Comparison of ENCODE assay signal across 2 cellular contexts in genomic region chr3:184372296-184372821, GRCh38.
TF ChIP-seq lines count a peak whose summit lies in the region.

No MANE protein-coding gene starts in this region.

TF ChIP-seq in SK-N-SH, 30 proteins besides CTCF, POLR2A, EP300 and RAD21 (continued from another document):
- TF ChIP-seq REST (IDR thresholded peaks at IDR 0.05; ENCODE audit: low read depth, low read length) (no peak), RFX5 (IDR thresholded peaks at IDR 0.05; ENCODE audit: low read length) (no peak), JUND (IDR thresholded peaks at IDR 0.05) (no peak), RXRA (IDR thresholded peaks at IDR 0.05; ENCODE audit: borderline replicate concordance, low read depth) (no peak)

TF ChIP-seq in SK-N-SH treated with all-trans-retinoic acid at 6 μM for 48 hours, 23 proteins besides CTCF, POLR2A, EP300 and RAD21 (continued from another document):
- TF ChIP-seq PATZ1 (CRISPR knock-in tag; IDR thresholded peaks at IDR 0.05; ENCODE audit: borderline replicate concordance) = no peak
- TF ChIP-seq CREB5 (CRISPR knock-in tag; IDR thresholded peaks at IDR 0.05; ENCODE audit: low read depth) = no peak
